ENCODE assay signal across 13 cellular contexts in the genomic region with DNA sequence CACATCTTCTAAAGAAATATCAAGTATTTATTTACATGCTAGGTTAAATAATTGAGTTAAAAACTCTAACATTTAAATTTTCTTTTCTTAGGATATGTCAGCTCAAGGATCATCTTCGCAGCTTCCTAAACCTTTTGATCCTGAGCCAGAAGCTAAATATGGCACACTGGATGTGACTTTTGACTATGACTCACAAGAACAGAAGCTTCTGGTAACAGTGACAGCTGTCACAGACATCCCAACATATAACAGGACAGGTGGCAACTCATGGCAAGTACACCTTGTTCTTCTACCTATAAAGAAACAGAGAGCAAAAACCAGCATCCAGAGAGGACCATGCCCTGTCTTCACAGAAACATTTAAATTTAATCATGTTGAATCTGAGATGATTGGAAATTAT.
"Had no signal": no experiment of that assay in that cellular context is flagged by ENCODE, and none has a peak within 500 bp of the region (broad histone marks: within the 10 kb centered on the region; RNA-seq: fewer than 3 reads in every experiment).

No MANE protein-coding gene starts in this region.

- H3K9me3 ChIP-seq: thyroid gland had no signal

- H3K4me1 ChIP-seq: foreskin keratinocyte, parathyroid adenoma, thyroid gland had no signal

- H3K36me3 ChIP-seq: thyroid gland had no signal

- ATAC-seq: activated CD8-positive, alpha-beta T cell treated with anti-CD3 and anti-CD28 coated beads for 36 hours; activated T-cell treated with anti-CD3 and anti-CD28 coated beads, Interleukin-2, amount 50 U/mL, for 72 hours; foreskin keratinocyte had no signal

- H3K4me3 ChIP-seq: coronary artery, hepatocyte, thyroid gland had no signal

- H3K27me3 ChIP-seq: foreskin keratinocyte, hepatocyte, thyroid gland had no signal

- DNase-seq: activated CD4-positive, alpha-beta T cell treated with anti-CD3 and anti-CD28 coated beads for 4 hours; activated CD8-positive, alpha-beta memory T cell treated with anti-CD3 and anti-CD28 coated beads, Interleukin-2, amount 50 U/mL, for 4 hours; activated CD8-positive, alpha-beta T cell treated with anti-CD3 and anti-CD28 coated beads for 36 hours; activated naive CD8-positive, alpha-beta T cell treated with anti-CD3 and anti-CD28 coated beads, Interleukin-2, amount 10 ng/mL, durations not matched to agents 7 days and 5 days; activated T-cell treated with anti-CD3 and anti-CD28 coated beads, Interleukin-2, amount 50 U/mL, for 72 hours; effector CD4-positive, alpha-beta T cell; foreskin keratinocyte; small intestine; thyroid gland had no signal

- H3K4me2 ChIP-seq: hepatocyte had no signal

- H3K9ac ChIP-seq: parathyroid adenoma had no signal

- H3K79me2 ChIP-seq: hepatocyte, parathyroid adenoma had no signal

- H2AFZ ChIP-seq: hepatocyte, parathyroid adenoma had no signal

- H3K27ac ChIP-seq: coronary artery, foreskin keratinocyte, hepatocyte, parathyroid adenoma, thyroid gland, VCaP had no signal
